1 cellular context compared by ENCODE assay signal in genomic region chr11:27930946-27931345, GRCh38.
TF ChIP-seq lines count a peak whose summit lies in the region.

No MANE protein-coding gene starts in this region.

TF ChIP-seq in HCT116, 20 proteins besides CTCF, POLR2A, EP300 and RAD21 (continued from another document):
- TF ChIP-seq ZBTB33 (IDR thresholded peaks at IDR 0.05; ENCODE audit: extremely low read depth, insufficient replicate concordance, low read length) (no peak), ELF1 (IDR thresholded peaks at IDR 0.05; ENCODE audit: borderline replicate concordance, low read depth) (no peak), CEBPB (IDR thresholded peaks at IDR 0.05; ENCODE audit: low read depth) (no peak), REST (IDR thresholded peaks at IDR 0.05; ENCODE audit: low read depth) (no peak), SIN3A (IDR thresholded peaks at IDR 0.05; ENCODE audit: low read depth) (no peak), EZH2phosphoT487 (IDR thresholded peaks at IDR 0.05; ENCODE audit: borderline replicate concordance) (no peak), YY1 (IDR thresholded peaks at IDR 0.05; ENCODE audit: extremely low read depth, insufficient replicate concordance, low read depth, low read length) (no peak), SRF (IDR thresholded peaks at IDR 0.05; ENCODE audit: low read depth) (no peak), MAX (IDR thresholded peaks at IDR 0.05) (no peak), EGR1 (IDR thresholded peaks at IDR 0.05; ENCODE audit: low read depth) (no peak)
